ENCODE assay signal across 12 cellular contexts in the genomic region with DNA sequence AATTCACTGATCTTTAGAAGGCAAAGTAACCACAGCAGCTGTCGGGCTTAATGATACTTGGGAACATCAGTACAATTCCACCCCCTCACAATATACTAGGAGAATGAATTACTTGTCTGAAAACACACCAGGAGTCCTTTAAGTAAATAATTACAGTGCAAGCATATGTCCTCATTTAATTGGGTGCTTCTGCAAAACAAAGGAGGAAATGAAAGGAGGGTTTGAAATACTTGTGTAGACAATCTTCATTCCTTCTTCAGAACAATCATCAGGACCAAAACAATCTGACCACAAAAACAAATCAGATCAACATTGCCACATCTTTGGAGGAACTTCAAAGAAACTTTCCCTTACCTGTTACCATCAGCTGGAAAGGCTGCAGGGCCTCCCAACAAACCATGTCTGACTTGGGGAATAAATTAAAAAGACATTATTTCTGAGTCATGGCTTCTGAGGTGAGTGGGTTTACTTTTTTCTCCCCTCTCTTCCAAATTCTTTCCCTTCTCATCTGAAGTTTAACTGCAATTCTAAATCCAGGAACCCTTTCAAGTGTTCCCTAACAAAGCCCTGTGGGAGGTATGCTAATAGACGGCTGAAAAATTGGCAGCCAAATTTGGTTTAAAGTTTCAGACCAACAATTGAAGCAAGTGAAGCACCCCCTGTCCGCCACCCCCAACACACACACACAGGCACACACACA. TPM values are rescaled to one million over a fixed set of nuclear protein-coding genes. Genes with fewer than 3 reads are reported as not detected.
A peak's percentile ranks its signal among the peaks of the same experiment; 100 is the strongest.
DNase-seq lines count a peak whose midpoint lies in the region; ATAC-seq, FAIRE-seq and TF ChIP-seq lines count a peak whose summit lies in the region.
"Had no signal": no experiment of that assay in that cellular context is flagged by ENCODE, and none has a peak within 500 bp of the region (broad histone marks: within the 10 kb centered on the region; RNA-seq: fewer than 3 reads in every experiment).

No MANE protein-coding gene starts in this region.

- FAIRE-seq in GM18507 (lab: Jason Lieb, UNC) = peak; percentile 47
- FAIRE-seq: islet of Langerhans had no signal

- H3K27ac ChIP-seq in VCaP = peak overlapping the region; percentile 35

- intact Hi-C loops in activated CD8-positive, alpha-beta T cell treated with anti-CD3 and anti-CD28 coated beads for 36 hours (cut with micrococcal nuclease) = no loop called here

- peaks cover 6% of the 10 kb centered on the region for H3K36me3 Mint-ChIP-seq in activated CD8-positive, alpha-beta T cell treated with anti-CD3 and anti-CD28 coated beads for 36 hours (ENCODE audit: low read depth)

- CTCF ChIA-PET in activated CD8-positive, alpha-beta T cell treated with anti-CD3 and anti-CD28 coated beads for 36 hours (lab: Charles Lee) = interaction anchor here (1.1 kb wide), 1 partner anchor 13 kb away, joined by 4 read pairs; no protein-coding TSS in a partner anchor

- POLR2A ChIA-PET in activated CD8-positive, alpha-beta T cell treated with anti-CD3 and anti-CD28 coated beads for 36 hours (lab: Charles Lee) = no interaction called here

- no peak overlapping the region for H3K27ac Mint-ChIP-seq in activated CD8-positive, alpha-beta T cell treated with anti-CD3 and anti-CD28 coated beads for 36 hours

- in situ Hi-C loops in GM13977 (cut with MboI; ENCODE audit: low pct_unique_long_range_greater_than_20kb, low sequenced_read_pairs, unreplicated experiment) = no loop called here

- no peaks in the 10 kb centered on the region for H3K27me3 Mint-ChIP-seq in activated CD8-positive, alpha-beta T cell treated with anti-CD3 and anti-CD28 coated beads for 36 hours

- DNase-seq in GM18507 (ENCODE audit: extremely low spot score, insufficient read length, low read depth) = no peak
- DNase-seq in NCI-H1105 treated with DMSO at 0.1 percent for 48 hours (lab: John Stamatoyannopoulos, UW) = peak; percentile 41
- peak; percentile 20 for DNase-seq in medulla oblongata (ENCODE audit: extremely low spot score)
- DNase-seq in GM13977 (ENCODE audit: low spot score) = no peak
- no peak for DNase-seq in activated CD8-positive, alpha-beta T cell treated with anti-CD3 and anti-CD28 coated beads for 36 hours
- DNase-seq in AML-193 (lab: John Stamatoyannopoulos, UW) = no peak
- DNase-seq: NCI-H1436, posterior cingulate gyrus, T-helper 9 cell had no signal

- H3K4me3 Mint-ChIP-seq in activated CD8-positive, alpha-beta T cell treated with anti-CD3 and anti-CD28 coated beads for 36 hours = no peak overlapping the region

- no peaks in the 10 kb centered on the region for H3K9me3 Mint-ChIP-seq in activated CD8-positive, alpha-beta T cell treated with anti-CD3 and anti-CD28 coated beads for 36 hours

- H3K4me1 Mint-ChIP-seq in activated CD8-positive, alpha-beta T cell treated with anti-CD3 and anti-CD28 coated beads for 36 hours (ENCODE audit: low read depth) = no peaks in the 10 kb centered on the region

- no peak for TF ChIP-seq CTCF in VCaP (conservative IDR thresholded peaks at IDR 0.05)
- TF ChIP-seq CTCF in GM13977 (IDR thresholded peaks at IDR 0.05; ENCODE audit: extremely low read depth, insufficient read depth, missing control alignments) = no peak
- no peak for TF ChIP-seq CTCF in activated CD8-positive, alpha-beta T cell treated with anti-CD3 and anti-CD28 coated beads for 36 hours (IDR thresholded peaks at IDR 0.05)

- no peak for ATAC-seq in GM18861 (IDR thresholded peaks at IDR 0.05; ENCODE audit: unreplicated experiment)
- ATAC-seq in activated CD8-positive, alpha-beta T cell treated with anti-CD3 and anti-CD28 coated beads for 36 hours = no peak

RNA-seq across cellular contexts. Expression of a gene that starts 12.5 kb away (rescaled TPM):
- total RNA-seq in activated CD8-positive, alpha-beta T cell treated with anti-CD3 and anti-CD28 coated beads for 36 hours = 10 to 100 TPM; 25.5 to 26.2 TPM

RNA-seq across cellular contexts. Expression of a gene that starts 18.2 kb away (rescaled TPM):
- total RNA-seq in activated CD8-positive, alpha-beta T cell treated with anti-CD3 and anti-CD28 coated beads for 36 hours = 10 to 100 TPM; 16.5 to 17.5 TPM

RNA-seq across cellular contexts. Expression of a gene that starts 18.4 kb away (rescaled TPM):
- total RNA-seq in activated CD8-positive, alpha-beta T cell treated with anti-CD3 and anti-CD28 coated beads for 36 hours = 10 to 100 TPM; 15.4 to 17.3 TPM

RNA-seq across cellular contexts. Expression of a gene that starts 40.4 kb away (rescaled TPM):
- total RNA-seq in activated CD8-positive, alpha-beta T cell treated with anti-CD3 and anti-CD28 coated beads for 36 hours = 100 to 1,000 TPM; 102 to 103 TPM

Comparison
In these comparisons a context has a peak if more than half of its experiments do, and no peak if none do; other contexts are left out.
1. DNase-seq: peak in NCI-H1105 treated with DMSO at 0.1 percent for 48 hours (single experiment) and medulla oblongata (single experiment); none in GM18507 (single experiment), GM13977 (single experiment), activated CD8-positive, alpha-beta T cell treated with anti-CD3 and anti-CD28 coated beads for 36 hours (single experiment) and AML-193 (0 of 2).